In genomic region chr16:80317132-80318098, GRCh38 we compare ENCODE assay signal across 11 cellular contexts.
DNase-seq lines count a peak whose midpoint lies in the region; ATAC-seq and TF ChIP-seq lines count a peak whose summit lies in the region.
"Had no signal": no experiment of that assay in that cellular context is flagged by ENCODE, and none has a peak within 500 bp of the region (broad histone marks: within the 10 kb centered on the region; RNA-seq: fewer than 3 reads in every experiment).

No MANE protein-coding gene starts in this region.

- POLR2A ChIA-PET in activated CD4-positive, alpha-beta T cell treated with anti-CD3 and anti-CD28 coated beads for 36 hours (lab: Charles Lee) = no interaction called here

- TF ChIP-seq EP300 in ovary (IDR thresholded peaks at IDR 0.05) = no peak

- peak overlapping the region; percentile 2 for H2AFZ ChIP-seq in fibroblast of lung (ENCODE audit: low read length)

- H3K27me3 ChIP-seq in fibroblast of lung (ENCODE audit: control insufficient read depth, insufficient read depth, low read length) (no peaks in the 10 kb centered on the region), ovary (no peaks in the 10 kb centered on the region)

- no peaks in the 10 kb centered on the region for H3K4me1 Mint-ChIP-seq in activated CD4-positive, alpha-beta T cell treated with anti-CD3 and anti-CD28 coated beads for 36 hours
- H3K4me1 Mint-ChIP-seq in stimulated activated naive B cell treated with anti-CD40 and anti-IgM and Interleukin-4, amounts not matched to agents 10 μg/mL and 1 μg/mL and 100 μg/mL, for 72 hours = no peaks in the 10 kb centered on the region

- H3K4me1 ChIP-seq in fibroblast of lung (ENCODE audit: control insufficient read depth, extremely low read depth, insufficient read depth, low read length) (no peaks in the 10 kb centered on the region), ovary (ENCODE audit: insufficient read depth) (no peaks in the 10 kb centered on the region)

- H3K36me3 ChIP-seq in fibroblast of lung (ENCODE audit: control insufficient read depth, insufficient read depth, low read length) (no peaks in the 10 kb centered on the region), ovary (no peaks in the 10 kb centered on the region)

- no peak overlapping the region for H3K4me3 Mint-ChIP-seq in activated CD4-positive, alpha-beta T cell treated with anti-CD3 and anti-CD28 coated beads for 36 hours
- no peak overlapping the region for H3K4me3 Mint-ChIP-seq in stimulated activated naive B cell treated with anti-CD40 and anti-IgM and Interleukin-4, amounts not matched to agents 10 μg/mL and 1 μg/mL and 100 μg/mL, for 72 hours
- H3K4me3 Mint-ChIP-seq: CD4-positive, alpha-beta memory T cell had no signal

- H3K79me2 ChIP-seq in fibroblast of lung (ENCODE audit: control insufficient read depth, insufficient read depth, low read length) = no peaks in the 10 kb centered on the region

- 82 to 84% (median 83%) methylated on average over 20 of the region's 20 CpGs for WGBS in ovary, 3 donors

- H3K27ac ChIP-seq in fibroblast of lung (ENCODE audit: insufficient read depth, low read length) (no peak overlapping the region), ovary (no peak overlapping the region)
- H3K27ac ChIP-seq: SK-N-MC had no signal

- ATAC-seq in activated CD4-positive, alpha-beta T cell treated with anti-CD3 and anti-CD28 coated beads for 36 hours = no peak
- peak; percentile 20 to 46 for ATAC-seq in stimulated activated naive B cell treated with anti-CD40 and anti-IgM and Interleukin-4, amounts not matched to agents 10 μg/mL and 1 μg/mL and 100 μg/mL, for 72 hours (replicated peaks)
- no peak for ATAC-seq in HG03378 (IDR thresholded peaks at IDR 0.05; ENCODE audit: unreplicated experiment)
- ATAC-seq in activated CD4-positive, CD25-positive, alpha-beta regulatory T cell treated with anti-CD3 and anti-CD28 coated beads, Interleukin-2, amount 50 U/mL, for 24 hours = no peak

- no peak for TF ChIP-seq POLR2A in ovary (IDR thresholded peaks at IDR 0.05)

- no peak overlapping the region for H3K4me2 ChIP-seq in fibroblast of lung (ENCODE audit: extremely low read depth, insufficient read depth, low read length)

- H3K4me3 ChIP-seq in fibroblast of lung (replicated peaks in 1 of 4; ENCODE audit: control extremely low read depth in 1 of 4, insufficient read depth in 1 of 4, low read depth in 3 of 4, low read length in 4 of 4) (no peak overlapping the region), ovary (no peak overlapping the region)
- H3K4me3 ChIP-seq: SK-N-MC had no signal

- no peaks in the 10 kb centered on the region for H3K9me3 ChIP-seq in fibroblast of lung (ENCODE audit: control insufficient read depth, insufficient read depth, low read depth, low read length)
- no peaks in the 10 kb centered on the region for H3K9me3 ChIP-seq in ovary

- H4K20me1 ChIP-seq in fibroblast of lung (ENCODE audit: control insufficient read depth, extremely low read depth, insufficient read depth, low read length) = no peaks in the 10 kb centered on the region

- peak; percentile 21 to 64 for TF ChIP-seq CTCF in fibroblast of lung (conservative IDR thresholded peaks at IDR 0.05 in 1 of 2, IDR thresholded peaks at IDR 0.05 in 1 of 2; ENCODE audit: low read depth in 1 of 2, low read length in 2 of 2)
- TF ChIP-seq CTCF in ovary (IDR thresholded peaks at IDR 0.05) = no peak

- no peaks in the 10 kb centered on the region for H3K36me3 Mint-ChIP-seq in activated CD4-positive, alpha-beta T cell treated with anti-CD3 and anti-CD28 coated beads for 36 hours (ENCODE audit: low read depth)
- H3K36me3 Mint-ChIP-seq in stimulated activated naive B cell treated with anti-CD40 and anti-IgM and Interleukin-4, amounts not matched to agents 10 μg/mL and 1 μg/mL and 100 μg/mL, for 72 hours = no peaks in the 10 kb centered on the region
- H3K36me3 Mint-ChIP-seq: CD4-positive, alpha-beta memory T cell had no signal

- H3K9ac ChIP-seq in fibroblast of lung (ENCODE audit: insufficient read depth, low read length) = no peak overlapping the region

- no peak overlapping the region for H3K27ac Mint-ChIP-seq in activated CD4-positive, alpha-beta T cell treated with anti-CD3 and anti-CD28 coated beads for 36 hours
- H3K27ac Mint-ChIP-seq in stimulated activated naive B cell treated with anti-CD40 and anti-IgM and Interleukin-4, amounts not matched to agents 10 μg/mL and 1 μg/mL and 100 μg/mL, for 72 hours = no peak overlapping the region

- peaks cover 17% of the 10 kb centered on the region for H3K27me3 Mint-ChIP-seq in activated CD4-positive, alpha-beta T cell treated with anti-CD3 and anti-CD28 coated beads for 36 hours
- peaks cover 27 to 30% of the 10 kb centered on the region in 2 donors for H3K27me3 Mint-ChIP-seq in stimulated activated naive B cell treated with anti-CD40 and anti-IgM and Interleukin-4, amounts not matched to agents 10 μg/mL and 1 μg/mL and 100 μg/mL, for 72 hours

- no peaks in the 10 kb centered on the region for H3K9me3 Mint-ChIP-seq in activated CD4-positive, alpha-beta T cell treated with anti-CD3 and anti-CD28 coated beads for 36 hours (ENCODE audit: low read depth)
- H3K9me3 Mint-ChIP-seq in stimulated activated naive B cell treated with anti-CD40 and anti-IgM and Interleukin-4, amounts not matched to agents 10 μg/mL and 1 μg/mL and 100 μg/mL, for 72 hours = no peaks in the 10 kb centered on the region

- DNase-seq in activated CD4-positive, alpha-beta T cell treated with anti-CD3 and anti-CD28 coated beads for 36 hours = peak; percentile 8
- DNase-seq in activated CD4-positive, alpha-beta T cell treated with anti-CD3 and anti-CD28 coated beads, Interleukin-2, amount 50 U/mL, for 4 hours = no peak
- DNase-seq in MV-4-11 (lab: John Stamatoyannopoulos, UW) (peak; percentile 97), fibroblast of lung (ENCODE audit: low read depth in 2 of 2) (peak in 1 of 2 donors; percentile 24), ovary (no peak)
- DNase-seq in stimulated activated naive B cell treated with anti-CD40 and anti-IgM and Interleukin-4, amounts not matched to agents 10 μg/mL and 1 μg/mL and 100 μg/mL, for 72 hours = no peak
- DNase-seq: CD4-positive, alpha-beta memory T cell; NCI-H1105 had no signal

- CTCF ChIA-PET in activated CD4-positive, alpha-beta T cell treated with anti-CD3 and anti-CD28 coated beads for 36 hours (lab: Charles Lee) = interaction anchor here (1.7 kb wide), 1 partner anchor 9 kb away, joined by 5 read pairs; no protein-coding TSS in a partner anchor

- intact Hi-C loops in activated CD4-positive, alpha-beta T cell treated with anti-CD3 and anti-CD28 coated beads for 36 hours (cut with DNase I, micrococcal nuclease) = no loop called here
- intact Hi-C loops in ovary (cut with DNase I) = no loop called here

Comparison
In these comparisons a context has a peak if more than half of its experiments do, and no peak if none do; other contexts are left out.
1. DNase-seq: peak in activated CD4-positive, alpha-beta T cell treated with anti-CD3 and anti-CD28 coated beads for 36 hours (single experiment) and MV-4-11 (single experiment); none in activated CD4-positive, alpha-beta T cell treated with anti-CD3 and anti-CD28 coated beads, Interleukin-2, amount 50 U/mL, for 4 hours (0 of 2), stimulated activated naive B cell treated with anti-CD40 and anti-IgM and Interleukin-4, amounts not matched to agents 10 μg/mL and 1 μg/mL and 100 μg/mL, for 72 hours (single experiment) and ovary (0 of 5).
2. ATAC-seq: peak in stimulated activated naive B cell treated with anti-CD40 and anti-IgM and Interleukin-4, amounts not matched to agents 10 μg/mL and 1 μg/mL and 100 μg/mL, for 72 hours (2 of 2); none in activated CD4-positive, alpha-beta T cell treated with anti-CD3 and anti-CD28 coated beads for 36 hours (single experiment), HG03378 (single experiment) and activated CD4-positive, CD25-positive, alpha-beta regulatory T cell treated with anti-CD3 and anti-CD28 coated beads, Interleukin-2, amount 50 U/mL, for 24 hours (0 of 2).
3. CTCF ChIP-seq: peak in fibroblast of lung (2 of 2); none in ovary (0 of 3).